10 cellular contexts compared by ENCODE assay signal in genomic region chr4:137610960-137611359, GRCh38.
A peak's percentile ranks its signal among the peaks of the same experiment; 100 is the strongest.
DNase-seq lines count a peak whose midpoint lies in the region; ATAC-seq and TF ChIP-seq lines count a peak whose summit lies in the region.
"Had no signal": no experiment of that assay in that cellular context is flagged by ENCODE, and none has a peak within 500 bp of the region (broad histone marks: within the 10 kb centered on the region; RNA-seq: fewer than 3 reads in every experiment).

No MANE protein-coding gene starts in this region.

- CTCF ChIA-PET in AG04449 (lab: Yijun Ruan, JAX) (interaction anchor here (1.0 to 1.9 kb wide), 6 partner anchors 8 to 18 kb away, joined by 3 to 4 read pairs (median 3); no protein-coding TSS in a partner anchor), RWPE1 (lab: Yijun Ruan, JAX) (no interaction called here)

- H3K27ac ChIP-seq in RWPE1, result no peak overlapping the region
- H3K27ac ChIP-seq in foreskin keratinocyte, result no peak overlapping the region
- H3K27ac ChIP-seq in vagina, result no peak overlapping the region

- TF ChIP-seq CTCF in AG04449 (IDR thresholded peaks at IDR 0.05; ENCODE audit: insufficient read depth, low read length, missing control alignments), result peak; percentile 11
- 0 out of 2 replicates have a peak, but pooled peaks have one; percentile 14 for TF ChIP-seq CTCF in RWPE1 (conservative IDR thresholded peaks at IDR 0.05; ENCODE audit: low read depth)
- peak; percentile 51 for TF ChIP-seq CTCF in foreskin keratinocyte (conservative IDR thresholded peaks at IDR 0.05)
- peak in 1 of 3 experiments; percentile 16 for TF ChIP-seq CTCF in vagina (IDR thresholded peaks at IDR 0.05)

- intact Hi-C loops in vagina (cut with DNase I), result no loop called here

- DNase-seq in AG04449 (ENCODE audit: low read depth, low spot score) (no peak), RWPE1 (ENCODE audit: low spot score) (peak; percentile 6), foreskin keratinocyte (no peak), NCI-H1694 treated with DMSO at 0.1 percent for 48 hours (lab: John Stamatoyannopoulos, UW) (no peak), vagina (ENCODE audit: extremely low spot score in 2 of 2) (no peak)
- DNase-seq: DMS79 treated with DMSO at 0.1 percent for 48 hours, substantia nigra had no signal

- H3K27me3 ChIP-seq in foreskin keratinocyte (no peaks in the 10 kb centered on the region), vagina (no peaks in the 10 kb centered on the region)

- no peaks in the 10 kb centered on the region for H3K9me3 ChIP-seq in vagina

- POLR2A ChIA-PET in AG04449 (lab: Yijun Ruan, JAX) (no interaction called here), RWPE1 (lab: Yijun Ruan, JAX; ENCODE audit: low non-redundant PET) (no interaction called here)

- H3K4me1 ChIP-seq in foreskin keratinocyte (no peaks in the 10 kb centered on the region), vagina (no peaks in the 10 kb centered on the region)

- ATAC-seq in GM19395 (IDR thresholded peaks at IDR 0.05; ENCODE audit: unreplicated experiment), result peak; percentile 67
- ATAC-seq in foreskin keratinocyte, result peak; percentile 54
- no peak for ATAC-seq in GM21529 (IDR thresholded peaks at IDR 0.05; ENCODE audit: unreplicated experiment)
- ATAC-seq in GM19324 (IDR thresholded peaks at IDR 0.05; ENCODE audit: low FRiP score, unreplicated experiment), result no peak

- no peaks in the 10 kb centered on the region for H3K36me3 ChIP-seq in vagina

- TF ChIP-seq POLR2A in vagina (IDR thresholded peaks at IDR 0.05), result no peak

- H3K4me3 ChIP-seq in AG04449 (ENCODE audit: low read depth, low read length), result no peak overlapping the region
- H3K4me3 ChIP-seq in vagina, result no peak overlapping the region

Comparison
In these comparisons a context has a peak if more than half of its experiments do, and no peak if none do; other contexts are left out.
1. ATAC-seq: peak in GM19395 (single experiment) and foreskin keratinocyte (single experiment); none in GM21529 (single experiment) and GM19324 (single experiment).